1 cellular context compared by ENCODE assay signal in genomic region chr6:26054659-26054936, GRCh38.
TF ChIP-seq lines count a peak whose summit lies in the region.

No MANE protein-coding gene starts in this region.

TF ChIP-seq in K562, 482 proteins besides CTCF, POLR2A, EP300 and RAD21 (continued from another document and continues in another):
- TF ChIP-seq, protein P1, sequence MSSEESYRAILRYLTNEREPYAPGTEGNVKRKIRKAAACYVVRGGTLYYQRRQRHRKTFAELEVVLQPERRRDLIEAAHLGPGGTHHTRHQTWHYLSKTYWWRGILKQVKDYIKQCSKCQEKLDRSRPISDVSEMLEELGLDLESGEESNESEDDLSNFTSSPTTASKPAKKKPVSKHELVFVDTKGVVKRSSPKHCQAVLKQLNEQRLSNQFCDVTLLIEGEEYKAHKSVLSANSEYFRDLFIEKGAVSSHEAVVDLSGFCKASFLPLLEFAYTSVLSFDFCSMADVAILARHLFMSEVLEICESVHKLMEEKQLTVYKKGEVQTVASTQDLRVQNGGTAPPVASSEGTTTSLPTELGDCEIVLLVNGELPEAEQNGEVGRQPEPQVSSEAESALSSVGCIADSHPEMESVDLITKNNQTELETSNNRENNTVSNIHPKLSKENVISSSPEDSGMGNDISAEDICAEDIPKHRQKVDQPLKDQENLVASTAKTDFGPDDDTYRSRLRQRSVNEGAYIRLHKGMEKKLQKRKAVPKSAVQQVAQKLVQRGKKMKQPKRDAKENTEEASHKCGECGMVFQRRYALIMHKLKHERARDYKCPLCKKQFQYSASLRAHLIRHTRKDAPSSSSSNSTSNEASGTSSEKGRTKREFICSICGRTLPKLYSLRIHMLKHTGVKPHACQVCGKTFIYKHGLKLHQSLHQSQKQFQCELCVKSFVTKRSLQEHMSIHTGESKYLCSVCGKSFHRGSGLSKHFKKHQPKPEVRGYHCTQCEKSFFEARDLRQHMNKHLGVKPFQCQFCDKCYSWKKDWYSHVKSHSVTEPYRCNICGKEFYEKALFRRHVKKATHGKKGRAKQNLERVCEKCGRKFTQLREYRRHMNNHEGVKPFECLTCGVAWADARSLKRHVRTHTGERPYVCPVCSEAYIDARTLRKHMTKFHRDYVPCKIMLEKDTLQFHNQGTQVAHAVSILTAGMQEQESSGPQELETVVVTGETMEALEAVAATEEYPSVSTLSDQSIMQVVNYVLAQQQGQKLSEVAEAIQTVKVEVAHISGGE (CRISPR knock-in tag; IDR thresholded peaks at IDR 0.05) = peak in 1 of 3 experiments; percentile 63; a peak in 2 of 6 replicates
- TF ChIP-seq SRSF3 (IDR thresholded peaks at IDR 0.05; ENCODE audit: insufficient read depth, low read length) = no peak
- no peak for TF ChIP-seq DDX20 (tag; IDR thresholded peaks at IDR 0.05; ENCODE audit: low read depth)
- TF ChIP-seq, protein P2, sequence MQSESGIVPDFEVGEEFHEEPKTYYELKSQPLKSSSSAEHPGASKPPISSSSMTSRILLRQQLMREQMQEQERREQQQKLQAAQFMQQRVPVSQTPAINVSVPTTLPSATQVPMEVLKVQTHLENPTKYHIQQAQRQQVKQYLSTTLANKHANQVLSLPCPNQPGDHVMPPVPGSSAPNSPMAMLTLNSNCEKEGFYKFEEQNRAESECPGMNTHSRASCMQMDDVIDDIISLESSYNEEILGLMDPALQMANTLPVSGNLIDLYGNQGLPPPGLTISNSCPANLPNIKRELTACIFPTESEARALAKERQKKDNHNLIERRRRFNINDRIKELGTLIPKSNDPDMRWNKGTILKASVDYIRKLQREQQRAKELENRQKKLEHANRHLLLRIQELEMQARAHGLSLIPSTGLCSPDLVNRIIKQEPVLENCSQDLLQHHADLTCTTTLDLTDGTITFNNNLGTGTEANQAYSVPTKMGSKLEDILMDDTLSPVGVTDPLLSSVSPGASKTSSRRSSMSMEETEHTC (IDR thresholded peaks at IDR 0.05) = no peak
- no peak for TF ChIP-seq PHB (CRISPR knock-in tag; IDR thresholded peaks at IDR 0.05)
- TF ChIP-seq HEY1 (CRISPR knock-in tag; IDR thresholded peaks at IDR 0.05; ENCODE audit: borderline replicate concordance) = no peak
- TF ChIP-seq PHF20 (IDR thresholded peaks at IDR 0.05; ENCODE audit: partially characterized antibody) = no peak
- TF ChIP-seq, protein P3, sequence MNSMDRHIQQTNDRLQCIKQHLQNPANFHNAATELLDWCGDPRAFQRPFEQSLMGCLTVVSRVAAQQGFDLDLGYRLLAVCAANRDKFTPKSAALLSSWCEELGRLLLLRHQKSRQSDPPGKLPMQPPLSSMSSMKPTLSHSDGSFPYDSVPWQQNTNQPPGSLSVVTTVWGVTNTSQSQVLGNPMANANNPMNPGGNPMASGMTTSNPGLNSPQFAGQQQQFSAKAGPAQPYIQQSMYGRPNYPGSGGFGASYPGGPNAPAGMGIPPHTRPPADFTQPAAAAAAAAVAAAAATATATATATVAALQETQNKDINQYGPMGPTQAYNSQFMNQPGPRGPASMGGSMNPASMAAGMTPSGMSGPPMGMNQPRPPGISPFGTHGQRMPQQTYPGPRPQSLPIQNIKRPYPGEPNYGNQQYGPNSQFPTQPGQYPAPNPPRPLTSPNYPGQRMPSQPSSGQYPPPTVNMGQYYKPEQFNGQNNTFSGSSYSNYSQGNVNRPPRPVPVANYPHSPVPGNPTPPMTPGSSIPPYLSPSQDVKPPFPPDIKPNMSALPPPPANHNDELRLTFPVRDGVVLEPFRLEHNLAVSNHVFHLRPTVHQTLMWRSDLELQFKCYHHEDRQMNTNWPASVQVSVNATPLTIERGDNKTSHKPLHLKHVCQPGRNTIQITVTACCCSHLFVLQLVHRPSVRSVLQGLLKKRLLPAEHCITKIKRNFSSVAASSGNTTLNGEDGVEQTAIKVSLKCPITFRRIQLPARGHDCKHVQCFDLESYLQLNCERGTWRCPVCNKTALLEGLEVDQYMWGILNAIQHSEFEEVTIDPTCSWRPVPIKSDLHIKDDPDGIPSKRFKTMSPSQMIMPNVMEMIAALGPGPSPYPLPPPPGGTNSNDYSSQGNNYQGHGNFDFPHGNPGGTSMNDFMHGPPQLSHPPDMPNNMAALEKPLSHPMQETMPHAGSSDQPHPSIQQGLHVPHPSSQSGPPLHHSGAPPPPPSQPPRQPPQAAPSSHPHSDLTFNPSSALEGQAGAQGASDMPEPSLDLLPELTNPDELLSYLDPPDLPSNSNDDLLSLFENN (IDR thresholded peaks at IDR 0.05; ENCODE audit: low read depth in 2 of 2, low read length in 2 of 2) = no peak
- TF ChIP-seq, protein P4, sequence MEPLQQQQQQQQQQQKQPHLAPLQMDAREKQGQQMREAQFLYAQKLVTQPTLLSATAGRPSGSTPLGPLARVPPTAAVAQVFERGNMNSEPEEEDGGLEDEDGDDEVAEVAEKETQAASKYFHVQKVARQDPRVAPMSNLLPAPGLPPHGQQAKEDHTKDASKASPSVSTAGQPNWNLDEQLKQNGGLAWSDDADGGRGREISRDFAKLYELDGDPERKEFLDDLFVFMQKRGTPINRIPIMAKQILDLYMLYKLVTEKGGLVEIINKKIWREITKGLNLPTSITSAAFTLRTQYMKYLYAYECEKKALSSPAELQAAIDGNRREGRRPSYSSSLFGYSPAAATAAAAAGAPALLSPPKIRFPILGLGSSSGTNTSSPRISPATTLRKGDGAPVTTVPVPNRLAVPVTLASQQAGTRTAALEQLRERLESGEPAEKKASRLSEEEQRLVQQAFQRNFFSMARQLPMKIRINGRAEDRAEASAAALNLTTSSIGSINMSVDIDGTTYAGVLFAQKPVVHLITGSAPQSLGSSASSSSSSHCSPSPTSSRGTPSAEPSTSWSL (CRISPR knock-in tag; IDR thresholded peaks at IDR 0.05; ENCODE audit: borderline replicate concordance) = no peak
- TF ChIP-seq RFX1 (IDR thresholded peaks at IDR 0.05) = no peak
- TF ChIP-seq GTF2E2 (tag; IDR thresholded peaks at IDR 0.05) = no peak
- TF ChIP-seq KHSRP (IDR thresholded peaks at IDR 0.05) = no peak
- no peak for TF ChIP-seq GATAD2A (IDR thresholded peaks at IDR 0.05)
- TF ChIP-seq ADNP (tag; IDR thresholded peaks at IDR 0.05) = no peak
- no peak for TF ChIP-seq HNRNPK (IDR thresholded peaks at IDR 0.05; ENCODE audit: low read depth, low read length, poor library complexity, severe bottlenecking)
- TF ChIP-seq STAG1 (CRISPR knock-in tag; IDR thresholded peaks at IDR 0.05; ENCODE audit: borderline replicate concordance) = no peak
- TF ChIP-seq ATF4 (CRISPR knock-in tag; IDR thresholded peaks at IDR 0.05) = 0 out of 2 replicates have a peak, but pooled peaks have one; percentile 5
- TF ChIP-seq HNRNPH1 (optimal IDR thresholded peaks at IDR 0.05; ENCODE audit: low read depth, low read length) = no peak
- TF ChIP-seq ZNF143 (CRISPR knock-in tag; IDR thresholded peaks at IDR 0.05) = no peak
- TF ChIP-seq FOXA1 (IDR thresholded peaks at IDR 0.05; ENCODE audit: borderline replicate concordance) = no peak
- TF ChIP-seq, protein P5, sequence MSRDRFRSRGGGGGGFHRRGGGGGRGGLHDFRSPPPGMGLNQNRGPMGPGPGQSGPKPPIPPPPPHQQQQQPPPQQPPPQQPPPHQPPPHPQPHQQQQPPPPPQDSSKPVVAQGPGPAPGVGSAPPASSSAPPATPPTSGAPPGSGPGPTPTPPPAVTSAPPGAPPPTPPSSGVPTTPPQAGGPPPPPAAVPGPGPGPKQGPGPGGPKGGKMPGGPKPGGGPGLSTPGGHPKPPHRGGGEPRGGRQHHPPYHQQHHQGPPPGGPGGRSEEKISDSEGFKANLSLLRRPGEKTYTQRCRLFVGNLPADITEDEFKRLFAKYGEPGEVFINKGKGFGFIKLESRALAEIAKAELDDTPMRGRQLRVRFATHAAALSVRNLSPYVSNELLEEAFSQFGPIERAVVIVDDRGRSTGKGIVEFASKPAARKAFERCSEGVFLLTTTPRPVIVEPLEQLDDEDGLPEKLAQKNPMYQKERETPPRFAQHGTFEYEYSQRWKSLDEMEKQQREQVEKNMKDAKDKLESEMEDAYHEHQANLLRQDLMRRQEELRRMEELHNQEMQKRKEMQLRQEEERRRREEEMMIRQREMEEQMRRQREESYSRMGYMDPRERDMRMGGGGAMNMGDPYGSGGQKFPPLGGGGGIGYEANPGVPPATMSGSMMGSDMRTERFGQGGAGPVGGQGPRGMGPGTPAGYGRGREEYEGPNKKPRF (IDR thresholded peaks at IDR 0.05; ENCODE audit: low read depth, low read length) = no peak
- TF ChIP-seq THRAP3 (IDR thresholded peaks at IDR 0.05; ENCODE audit: borderline replicate concordance) = no peak
- TF ChIP-seq NFRKB (IDR thresholded peaks at IDR 0.05; ENCODE audit: low read depth) = no peak
- TF ChIP-seq ZNF263 (CRISPR knock-in tag; IDR thresholded peaks at IDR 0.05; ENCODE audit: borderline replicate concordance) = no peak
- TF ChIP-seq CEBPG (CRISPR knock-in tag; IDR thresholded peaks at IDR 0.05) = no peak
- TF ChIP-seq CEBPG (tag; conservative IDR thresholded peaks at IDR 0.05 in 1 of 2, IDR thresholded peaks at IDR 0.05 in 1 of 2) = no peak
- TF ChIP-seq FOXP4 (CRISPR knock-in tag; IDR thresholded peaks at IDR 0.05; ENCODE audit: borderline replicate concordance) = no peak
- TF ChIP-seq ZNF699 (CRISPR knock-in tag; IDR thresholded peaks at IDR 0.05; ENCODE audit: insufficient replicate concordance) = no peak
- no peak for TF ChIP-seq HCFC1 (IDR thresholded peaks at IDR 0.05; ENCODE audit: low read depth, low read length)
- no peak for TF ChIP-seq SAP30 (IDR thresholded peaks at IDR 0.05; ENCODE audit: borderline replicate concordance, insufficient read depth, low read depth, low read length, poor library complexity, severe bottlenecking)
- TF ChIP-seq NFYB (IDR thresholded peaks at IDR 0.05; ENCODE audit: extremely low read depth, insufficient read length) = no peak
- no peak for TF ChIP-seq NUFIP1 (IDR thresholded peaks at IDR 0.05; ENCODE audit: partially characterized antibody)
- TF ChIP-seq ARID2 (IDR thresholded peaks at IDR 0.05) = no peak
- no peak for TF ChIP-seq ZBTB8A (IDR thresholded peaks at IDR 0.05; ENCODE audit: partially characterized antibody)
- no peak for TF ChIP-seq ZNF518B (CRISPR knock-in tag; IDR thresholded peaks at IDR 0.05)
- TF ChIP-seq ZBTB1 (CRISPR knock-in tag; IDR thresholded peaks at IDR 0.05; ENCODE audit: borderline replicate concordance, low read depth) = no peak; the same call in 1 of the 2 replicates
- TF ChIP-seq PTRF (tag; IDR thresholded peaks at IDR 0.05) = no peak
- TF ChIP-seq ASH1L (IDR thresholded peaks at IDR 0.05; ENCODE audit: borderline replicate concordance, low read depth, partially characterized antibody) = no peak
- TF ChIP-seq, protein P6, sequence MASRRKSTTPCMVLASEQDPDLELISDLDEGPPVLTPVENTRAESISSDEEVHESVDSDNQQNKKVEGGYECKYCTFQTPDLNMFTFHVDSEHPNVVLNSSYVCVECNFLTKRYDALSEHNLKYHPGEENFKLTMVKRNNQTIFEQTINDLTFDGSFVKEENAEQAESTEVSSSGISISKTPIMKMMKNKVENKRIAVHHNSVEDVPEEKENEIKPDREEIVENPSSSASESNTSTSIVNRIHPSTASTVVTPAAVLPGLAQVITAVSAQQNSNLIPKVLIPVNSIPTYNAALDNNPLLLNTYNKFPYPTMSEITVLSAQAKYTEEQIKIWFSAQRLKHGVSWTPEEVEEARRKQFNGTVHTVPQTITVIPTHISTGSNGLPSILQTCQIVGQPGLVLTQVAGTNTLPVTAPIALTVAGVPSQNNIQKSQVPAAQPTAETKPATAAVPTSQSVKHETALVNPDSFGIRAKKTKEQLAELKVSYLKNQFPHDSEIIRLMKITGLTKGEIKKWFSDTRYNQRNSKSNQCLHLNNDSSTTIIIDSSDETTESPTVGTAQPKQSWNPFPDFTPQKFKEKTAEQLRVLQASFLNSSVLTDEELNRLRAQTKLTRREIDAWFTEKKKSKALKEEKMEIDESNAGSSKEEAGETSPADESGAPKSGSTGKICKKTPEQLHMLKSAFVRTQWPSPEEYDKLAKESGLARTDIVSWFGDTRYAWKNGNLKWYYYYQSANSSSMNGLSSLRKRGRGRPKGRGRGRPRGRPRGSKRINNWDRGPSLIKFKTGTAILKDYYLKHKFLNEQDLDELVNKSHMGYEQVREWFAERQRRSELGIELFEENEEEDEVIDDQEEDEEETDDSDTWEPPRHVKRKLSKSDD (conservative IDR thresholded peaks at IDR 0.05; ENCODE audit: low read length) = 0 out of 2 replicates have a peak, but pooled peaks have one; percentile 6
- no peak for TF ChIP-seq TAF1 (IDR thresholded peaks at IDR 0.05; ENCODE audit: control insufficient read depth, extremely low read depth, insufficient read depth, low read length, severe bottlenecking)
